In the genomic region with DNA sequence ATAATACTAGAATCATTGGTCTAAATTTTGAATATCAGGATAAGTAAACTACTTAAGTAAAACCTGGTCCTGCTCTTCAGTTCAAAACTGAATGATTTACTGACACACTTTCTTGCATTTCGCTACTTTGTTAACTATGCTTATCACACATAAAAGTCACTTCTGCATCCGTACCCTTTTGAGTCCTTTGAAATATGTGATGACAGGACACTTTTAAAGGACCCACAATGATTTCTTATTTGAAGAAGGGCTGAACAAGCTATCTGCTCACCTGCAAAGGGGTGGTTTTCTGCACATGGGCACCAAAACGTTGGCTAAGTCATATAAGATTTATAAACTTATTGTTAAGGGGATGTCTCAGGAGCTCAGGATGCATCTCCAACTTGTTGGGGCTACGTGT, we compare ENCODE assay signal across 10 cellular contexts. TPM values are rescaled to one million over a fixed set of nuclear protein-coding genes. Genes with fewer than 3 reads are reported as not detected.
"Had no signal": no experiment of that assay in that cellular context is flagged by ENCODE, and none has a peak within 500 bp of the region (broad histone marks: within the 10 kb centered on the region; RNA-seq: fewer than 3 reads in every experiment).

No MANE protein-coding gene starts in this region.

- H3K36me3 ChIP-seq: HAP-1 had no signal

- DNase-seq: GM23248, GOT3, H7, HFFc6, Karpas-422, KBM-7 had no signal

- ATAC-seq: HCT116 had no signal

- H3K9me3 ChIP-seq: HAP-1 had no signal

- FAIRE-seq: HTR-8/SVneo had no signal

- H3K4me3 ChIP-seq: GM23248, HAP-1 had no signal

- H3K4me1 ChIP-seq: HAP-1 had no signal

- H3K27ac ChIP-seq: GM23248, KMS-11 had no signal

- H3K9ac ChIP-seq: GM23248, KMS-11 had no signal

- H3K4me2 ChIP-seq: KMS-11 had no signal

- H2AFZ ChIP-seq: GM23248 had no signal

RNA-seq across cellular contexts. Expression of a gene that starts 15.0 kb away (rescaled TPM):
- total RNA-seq: GM23248 had no signal
- polyA plus RNA-seq: GM23248 had no signal
